In genomic region chr10:90885176-90885575, GRCh38 we compare ENCODE assay signal across 24 cellular contexts. TPM values are rescaled to one million over a fixed set of nuclear protein-coding genes. Genes with fewer than 3 reads are reported as not detected.
A peak's percentile ranks its signal among the peaks of the same experiment; 100 is the strongest.
DNase-seq lines count a peak whose midpoint lies in the region; FAIRE-seq and TF ChIP-seq lines count a peak whose summit lies in the region.
"Had no signal": no experiment of that assay in that cellular context is flagged by ENCODE, and none has a peak within 500 bp of the region (broad histone marks: within the 10 kb centered on the region; RNA-seq: fewer than 3 reads in every experiment).

No MANE protein-coding gene starts in this region.

- H3K4me3 ChIP-seq in breast epithelium (no peak overlapping the region), fibroblast of pulmonary artery (replicated peaks; ENCODE audit: low read depth, low read length) (no peak overlapping the region), subcutaneous abdominal adipose tissue (ENCODE audit: low read depth in 1 of 5, low read length in 5 of 5) (no peak overlapping the region), small intestine (ENCODE audit: low read depth in 1 of 2, low read length in 2 of 2) (no peak overlapping the region), suprapubic skin (no peak overlapping the region)
- H3K4me3 ChIP-seq: gastroesophageal sphincter, neural progenitor cell, SJCRH30, thyroid gland had no signal

- no peak overlapping the region for H3K27ac ChIP-seq in breast epithelium
- H3K27ac ChIP-seq in subcutaneous abdominal adipose tissue (ENCODE audit: low read depth, low read length), result peak overlapping the region; percentile 37
- H3K27ac ChIP-seq in small intestine (ENCODE audit: low read depth in 1 of 2, low read length in 1 of 2), result no peak overlapping the region
- no peak overlapping the region for H3K27ac ChIP-seq in suprapubic skin
- H3K27ac ChIP-seq: 22Rv1, gastroesophageal sphincter, neural progenitor cell, SJCRH30, thyroid gland had no signal

- H3K27me3 ChIP-seq in breast epithelium (no peaks in the 10 kb centered on the region), subcutaneous abdominal adipose tissue (ENCODE audit: control insufficient read depth in 5 of 5, insufficient read depth in 4 of 5, low read length in 5 of 5) (no peaks in the 10 kb centered on the region), small intestine (ENCODE audit: control insufficient read depth in 2 of 2, insufficient read depth in 2 of 2, low read length in 2 of 2) (no peaks in the 10 kb centered on the region), suprapubic skin (no peaks in the 10 kb centered on the region)
- H3K27me3 ChIP-seq: gastroesophageal sphincter, neural progenitor cell, SJCRH30, thyroid gland had no signal

- H3K36me3 ChIP-seq in breast epithelium, result no peaks in the 10 kb centered on the region
- peaks cover 25 to 60% (median 27%) of the 10 kb centered on the region in 5 donors for H3K36me3 ChIP-seq in subcutaneous abdominal adipose tissue (ENCODE audit: control insufficient read depth in 5 of 5, insufficient read depth in 5 of 5, low read length in 5 of 5)
- peaks cover 0 to 8% of the 10 kb centered on the region in 2 donors for H3K36me3 ChIP-seq in small intestine (ENCODE audit: control insufficient read depth in 2 of 2, insufficient read depth in 2 of 2, low read length in 2 of 2)
- H3K36me3 ChIP-seq in suprapubic skin, result peaks cover 68% of the 10 kb centered on the region

- peaks cover 81% of the 10 kb centered on the region for H3K36me3 Mint-ChIP-seq in MCF 10A (ENCODE audit: insufficient read depth, unreplicated experiment)

- no peak for FAIRE-seq in small intestine (lab: Jason Lieb, UNC)

- H3K4me3 Mint-ChIP-seq in MCF 10A (ENCODE audit: unreplicated experiment), result no peak overlapping the region
- H3K4me3 Mint-ChIP-seq: CD4-positive, CD25-positive, alpha-beta regulatory T cell; neural progenitor cell; T-helper 2 cell treated with Interferon-gamma antibody and Interleukin-4, amounts not matched to agents 5 μg/mL and 100 μg/mL, for 36 hours had no signal

- intact Hi-C loops in MCF 10A (cut with micrococcal nuclease) (no loop called here), breast epithelium (cut with DNase I; ENCODE audit: low total_unique reads) (no loop called here)

- DNase-seq in MCF 10A (ENCODE audit: unreplicated experiment) (peak; percentile 22), breast epithelium (ENCODE audit: low spot score in 2 of 2) (no peak), amniotic epithelial cell (ENCODE audit: low read depth) (peak; percentile 92), fibroblast of pulmonary artery (ENCODE audit: low read depth) (peak; percentile 72), small intestine (no peak), suprapubic skin (ENCODE audit: low spot score in 2 of 2) (no peak), NCI-H526 (lab: John Stamatoyannopoulos, UW) (no peak)
- DNase-seq: activated CD4-positive, CD25-positive, alpha-beta regulatory T cell; activated CD8-positive, alpha-beta memory T cell treated with anti-CD3 and anti-CD28 coated beads for 24 hours; CD4-positive, CD25-positive, alpha-beta regulatory T cell; DMS153; GOT3; KBM-7; left colon; NCI-H1048; NCI-H2081 treated with DMSO at 0.1 percent for 48 hours; NCI-H524 treated with DMSO at 0.1 percent for 48 hours; SJCRH30; thyroid gland had no signal

- no TSS peak for BruUV-seq in MCF 10A (replicated peaks; lab: Mats Ljungman, UMichigan)

- TF ChIP-seq EP300 in suprapubic skin (IDR thresholded peaks at IDR 0.05), result no peak

- H3K9ac ChIP-seq in subcutaneous abdominal adipose tissue (ENCODE audit: low read length in 5 of 5), result peak overlapping the region in 1 of 5 donors; percentile 43
- H3K9ac ChIP-seq: neural progenitor cell had no signal

- H3K9me3 ChIP-seq in breast epithelium (no peaks in the 10 kb centered on the region), subcutaneous abdominal adipose tissue (ENCODE audit: control insufficient read depth in 5 of 5, low read length in 5 of 5) (no peaks in the 10 kb centered on the region), small intestine (ENCODE audit: control insufficient read depth, low read depth) (no peaks in the 10 kb centered on the region), suprapubic skin (no peaks in the 10 kb centered on the region)
- H3K9me3 ChIP-seq: gastroesophageal sphincter, SJCRH30, thyroid gland had no signal

- H3K27ac Mint-ChIP-seq in MCF 10A (ENCODE audit: low read depth, unreplicated experiment), result peak overlapping the region; percentile 42
- H3K27ac Mint-ChIP-seq: neural progenitor cell; T-helper 2 cell treated with Interferon-gamma antibody and Interleukin-4, amounts not matched to agents 5 μg/mL and 100 μg/mL, for 36 hours had no signal

- no peaks in the 10 kb centered on the region for H3K4me1 Mint-ChIP-seq in MCF 10A (ENCODE audit: insufficient read depth, unreplicated experiment)
- H3K4me1 Mint-ChIP-seq: neural progenitor cell had no signal

- TF ChIP-seq CTCF in MCF 10A (IDR thresholded peaks at IDR 0.05; ENCODE audit: unreplicated experiment) (no peak), breast epithelium (IDR thresholded peaks at IDR 0.05) (no peak), fibroblast of pulmonary artery (IDR thresholded peaks at IDR 0.05; ENCODE audit: low read length, missing control alignments) (no peak), suprapubic skin (IDR thresholded peaks at IDR 0.05) (no peak)

- no peaks in the 10 kb centered on the region for H3K27me3 Mint-ChIP-seq in MCF 10A (ENCODE audit: insufficient read depth, unreplicated experiment)
- H3K27me3 Mint-ChIP-seq: CD4-positive, CD25-positive, alpha-beta regulatory T cell had no signal

- no peaks in the 10 kb centered on the region for H3K9me3 Mint-ChIP-seq in MCF 10A (ENCODE audit: unreplicated experiment)
- H3K9me3 Mint-ChIP-seq: CD4-positive, CD25-positive, alpha-beta regulatory T cell; neural progenitor cell; T-helper 2 cell treated with Interferon-gamma antibody and Interleukin-4, amounts not matched to agents 5 μg/mL and 100 μg/mL, for 36 hours had no signal

- CTCF ChIA-PET in MCF 10A (lab: Yijun Ruan, JAX), result interaction anchor here (1.9 kb wide), 1 partner anchor 26 kb away, joined by 10 read pairs; no protein-coding TSS in a partner anchor

- TF ChIP-seq POLR2A in breast epithelium (IDR thresholded peaks at IDR 0.05) (no peak), suprapubic skin (IDR thresholded peaks at IDR 0.05) (no peak)

- POLR2A ChIA-PET in MCF 10A (lab: Yijun Ruan, JAX), result no interaction called here

- H3K4me1 ChIP-seq in breast epithelium, result no peaks in the 10 kb centered on the region
- peaks cover 0 to 15% (median 12%) of the 10 kb centered on the region in 5 donors for H3K4me1 ChIP-seq in subcutaneous abdominal adipose tissue (ENCODE audit: control insufficient read depth in 5 of 5, insufficient read depth in 5 of 5, low read length in 5 of 5)
- H3K4me1 ChIP-seq in small intestine (ENCODE audit: control insufficient read depth in 2 of 2, insufficient read depth in 1 of 2, low read depth in 1 of 2, low read length in 1 of 2), result no peaks in the 10 kb centered on the region
- H3K4me1 ChIP-seq in suprapubic skin, result no peaks in the 10 kb centered on the region
- H3K4me1 ChIP-seq: neural progenitor cell, SJCRH30, thyroid gland had no signal

- WGBS in small intestine, 3 donors, result 90 to 100% (median 96%) methylated on average over 1 of the region's 1 CpG
- 96% methylated on average over 1 of the region's 1 CpG for WGBS in suprapubic skin

RNA-seq across cellular contexts. Expression of gene RPP30, which starts 13.4 kb away (rescaled TPM):
- total RNA-seq in MCF 10A (2022) (39.9 and 41.8 TPM in 2 replicates), breast epithelium (10 to 100 TPM; 31.8 to 48.7 (median 40.3) TPM), suprapubic skin (10 to 100 TPM; 34.4 to 57.5 (median 38.7) TPM)
- 10 to 100 TPM; 18.4 to 26.6 (median 21.7) TPM for polyA plus RNA-seq in small intestine

RNA-seq across cellular contexts. Expression of gene HTR7, which starts 27.3 kb away (rescaled TPM):
- 14.1 and 15.3 TPM in 2 replicates for total RNA-seq in MCF 10A (2022)
- total RNA-seq in breast epithelium, result 1 to 10 TPM in 2 of 3 donors, under 1 TPM in 1; 0.66 to 1.8 (median 1.8) TPM
- under 1 TPM in 1 of 3 donors, not detected in 2; 0.70 TPM for polyA plus RNA-seq in small intestine
- total RNA-seq in suprapubic skin, result under 1 TPM; 0.23 to 0.59 (median 0.38) TPM
- total RNA-seq: CD4-positive, CD25-positive, alpha-beta regulatory T cell had no signal
- polyA plus RNA-seq: CD4-positive, CD25-positive, alpha-beta regulatory T cell had no signal

RNA-seq across cellular contexts. Expression of gene ANKRD1, which starts 35.7 kb away (rescaled TPM):
- total RNA-seq in MCF 10A (2022) (0.20 and 0.65 TPM in 2 replicates), breast epithelium (under 1 TPM in 2 of 3 donors, not detected in 1; 0.32 to 0.66 TPM), suprapubic skin (under 1 TPM in 1 of 4 donors, not detected in 3; 0.30 TPM)
- polyA plus RNA-seq in small intestine, result 10 to 100 TPM in 1 of 3 donors, 1 to 10 TPM in 1, under 1 TPM in 1; 0.61 to 66.7 (median 4.5) TPM
- total RNA-seq: CD4-positive, CD25-positive, alpha-beta regulatory T cell; gastroesophageal sphincter; left colon had no signal
- polyA plus RNA-seq: CD4-positive, CD25-positive, alpha-beta regulatory T cell had no signal

Comparison
In these comparisons a context has a peak if more than half of its experiments do, and no peak if none do; other contexts are left out.
1. DNase-seq: peak in MCF 10A (single experiment), amniotic epithelial cell (single experiment) and fibroblast of pulmonary artery (single experiment); none in breast epithelium (0 of 2), small intestine (single experiment), suprapubic skin (0 of 2) and NCI-H526 (0 of 2).